13 cellular contexts compared by ENCODE assay signal in genomic region chr17:4920351-4921048, GRCh38. TPM values are rescaled to one million over a fixed set of nuclear protein-coding genes. Genes with fewer than 3 reads are reported as not detected.
A peak's percentile ranks its signal among the peaks of the same experiment; 100 is the strongest.
DNase-seq lines count a peak whose midpoint lies in the region; TF ChIP-seq lines count a peak whose summit lies in the region.
"Had no signal": no experiment of that assay in that cellular context is flagged by ENCODE, and none has a peak within 500 bp of the region (broad histone marks: within the 10 kb centered on the region; RNA-seq: fewer than 3 reads in every experiment).

No MANE protein-coding gene starts in this region.

- peaks cover 11% of the 10 kb centered on the region for H3F3A ChIP-seq in smooth muscle cell (ENCODE audit: low read depth)

- peak overlapping the region; percentile 60 for H3K4me2 ChIP-seq in smooth muscle cell
- H3K4me2 ChIP-seq: SK-N-SH had no signal

- H3K9me3 ChIP-seq in smooth muscle cell (replicated peaks; ENCODE audit: low read depth) (no peaks in the 10 kb centered on the region), tibial nerve (no peaks in the 10 kb centered on the region)
- H3K9me3 ChIP-seq: SK-N-SH, testis had no signal

- no peak overlapping the region for H3K9ac ChIP-seq in smooth muscle cell (ENCODE audit: low read depth)
- H3K9ac ChIP-seq: SK-N-SH had no signal

- peak overlapping the region; percentile 75 for H3K27ac ChIP-seq in smooth muscle cell (ENCODE audit: low read depth)
- H3K27ac ChIP-seq in tibial nerve, result no peak overlapping the region
- H3K27ac ChIP-seq: testis had no signal

- H3K36me3 ChIP-seq in smooth muscle cell (ENCODE audit: low read depth) (no peaks in the 10 kb centered on the region), tibial nerve (no peaks in the 10 kb centered on the region)

- no peaks in the 10 kb centered on the region for H4K20me1 ChIP-seq in smooth muscle cell (ENCODE audit: low read depth)

- no peaks in the 10 kb centered on the region for H3K4me1 ChIP-seq in smooth muscle cell (ENCODE audit: low read depth)
- no peaks in the 10 kb centered on the region for H3K4me1 ChIP-seq in tibial nerve

- WGBS in smooth muscle cell (ENCODE audit: low lambda C conversion rate), result 71% methylated on average over 10 of the region's 10 CpGs
- 78 to 85% methylated on average over 10 of the region's 10 CpGs for WGBS in tibial nerve, 2 donors

- no peak overlapping the region for H3K4me3 ChIP-seq in smooth muscle cell
- no peak overlapping the region for H3K4me3 ChIP-seq in tibial nerve
- H3K4me3 ChIP-seq: testis had no signal

- DNase-seq in SKM-1 treated with dmso at 0.1 percent for 144 hours (lab: John Stamatoyannopoulos, UW; ENCODE audit: unreplicated experiment) (peak; percentile 1), SKM-1 (lab: John Stamatoyannopoulos, UW; ENCODE audit: unreplicated experiment) (no peak), fibroblast of gingiva (ENCODE audit: low read depth) (peak; percentile 50), smooth muscle cell (lab: John Stamatoyannopoulos, UW; ENCODE audit: unreplicated experiment) (no peak), tibial nerve (ENCODE audit: low spot score in 2 of 2) (no peak), SK-N-DZ (ENCODE audit: low spot score) (no peak)
- DNase-seq: 8988T, NCI-H524 treated with DMSO at 0.1 percent for 48 hours, right cardiac atrium, SK-N-SH, testis had no signal

- TF ChIP-seq POLR2A in tibial nerve (IDR thresholded peaks at IDR 0.05), result no peak

- no peaks in the 10 kb centered on the region for H3K27me3 ChIP-seq in smooth muscle cell (ENCODE audit: low read depth)
- H3K27me3 ChIP-seq in tibial nerve, result no peaks in the 10 kb centered on the region
- H3K27me3 ChIP-seq: testis had no signal

- no peak for TF ChIP-seq EP300 in tibial nerve (IDR thresholded peaks at IDR 0.05)

- TF ChIP-seq CTCF in smooth muscle cell (IDR thresholded peaks at IDR 0.05; ENCODE audit: borderline replicate concordance, insufficient read depth, poor library complexity, severe bottlenecking), result no peak
- no peak for TF ChIP-seq CTCF in tibial nerve (IDR thresholded peaks at IDR 0.05)

- no peaks in the 10 kb centered on the region for H3K79me2 ChIP-seq in smooth muscle cell (ENCODE audit: low read depth)

- no peak overlapping the region for H2AFZ ChIP-seq in smooth muscle cell (ENCODE audit: low read depth)

RNA-seq across cellular contexts. Expression of gene GP1BA, which starts 11.6 kb away (rescaled TPM):
- total RNA-seq in smooth muscle cell (not detected in 2 replicates), tibial nerve (not detected)
- 0.07 and 0.41 TPM in 2 replicates for polyA plus RNA-seq in smooth muscle cell
- not detected in 2 replicates for polyA plus RNA-seq in SK-N-DZ (2014; cell fraction: cytosol; rRNA removed)
- not detected in 2 replicates for polyA plus RNA-seq in SK-N-DZ (2014; cell fraction: nucleus; rRNA removed)
- total RNA-seq: activated T-helper 1 cell treated with anti-CD3 and anti-CD28 coated beads, Interleukin-12 subunit alpha, Interleukin-12 subunit beta, Interleukin-2, Interleukin-4 antibody, amounts not matched to agents 30 ng/mL and 10 ng/mL and 1 ng/mL, durations not matched to agents 14 hours and 24 hours and 36 hours; epithelial cell of proximal tubule had no signal
- polyA plus RNA-seq: SK-N-SH had no signal

RNA-seq across cellular contexts. Expression of gene CHRNE, which starts 17.6 kb away (rescaled TPM):
- 1.7 and 4.3 TPM in 2 replicates for total RNA-seq in smooth muscle cell
- polyA plus RNA-seq in smooth muscle cell, result 0.83 and 2.7 TPM in 2 replicates
- 1 to 10 TPM in 2 of 4 donors, under 1 TPM in 2; 0.22 to 2.5 (median 1.0) TPM for total RNA-seq in tibial nerve
- polyA plus RNA-seq in SK-N-DZ (2014; cell fraction: cytosol; rRNA removed), result 0.19 and 0.62 TPM in 2 replicates
- 1.3 and 2.7 TPM in 2 replicates for polyA plus RNA-seq in SK-N-DZ (2014; cell fraction: nucleus; rRNA removed)

RNA-seq across cellular contexts. Expression of gene SLC25A11, which starts 19.3 kb away (rescaled TPM):
- total RNA-seq in smooth muscle cell (29.9 and 39.3 TPM in 2 replicates), tibial nerve (10 to 100 TPM; 30.3 to 42.8 (median 32.3) TPM)
- 64.9 and 67.5 TPM in 2 replicates for polyA plus RNA-seq in smooth muscle cell
- polyA plus RNA-seq in SK-N-DZ (2014; cell fraction: cytosol; rRNA removed), result 118 and 132 TPM in 2 replicates
- polyA plus RNA-seq in SK-N-DZ (2014; cell fraction: nucleus; rRNA removed), result 65.5 and 71.8 TPM in 2 replicates

RNA-seq across cellular contexts. Expression of gene RNF167, which starts 19.6 kb away (rescaled TPM):
- 23.7 and 39.6 TPM in 2 replicates for total RNA-seq in smooth muscle cell
- 59.4 and 61.6 TPM in 2 replicates for polyA plus RNA-seq in smooth muscle cell
- 10 to 100 TPM; 45.0 to 55.0 (median 51.4) TPM for total RNA-seq in tibial nerve
- polyA plus RNA-seq in SK-N-DZ (2014; cell fraction: cytosol; rRNA removed), result 66.0 and 77.3 TPM in 2 replicates
- polyA plus RNA-seq in SK-N-DZ (2014; cell fraction: nucleus; rRNA removed), result 84.6 and 104 TPM in 2 replicates

RNA-seq across cellular contexts. Expression of gene C17orf107, which starts 21.2 kb away (rescaled TPM):
- total RNA-seq in smooth muscle cell (5.0 and 9.9 TPM in 2 replicates), tibial nerve (1 to 10 TPM in 3 of 4 donors, under 1 TPM in 1; 0.90 to 2.0 (median 1.3) TPM)
- 10.7 and 14.1 TPM in 2 replicates for polyA plus RNA-seq in smooth muscle cell
- 0.12 and 0.69 TPM in 2 replicates for polyA plus RNA-seq in SK-N-DZ (2014; cell fraction: cytosol; rRNA removed)
- 1.1 and 2.1 TPM in 2 replicates for polyA plus RNA-seq in SK-N-DZ (2014; cell fraction: nucleus; rRNA removed)

Comparison
In these comparisons a context has a peak if more than half of its experiments do, and no peak if none do; other contexts are left out.
1. DNase-seq: peak in SKM-1 treated with dmso at 0.1 percent for 144 hours (single experiment) and fibroblast of gingiva (single experiment); none in SKM-1 (single experiment), smooth muscle cell (single experiment), tibial nerve (0 of 2) and SK-N-DZ (single experiment).